8 cellular contexts compared by ENCODE assay signal in the genomic region with DNA sequence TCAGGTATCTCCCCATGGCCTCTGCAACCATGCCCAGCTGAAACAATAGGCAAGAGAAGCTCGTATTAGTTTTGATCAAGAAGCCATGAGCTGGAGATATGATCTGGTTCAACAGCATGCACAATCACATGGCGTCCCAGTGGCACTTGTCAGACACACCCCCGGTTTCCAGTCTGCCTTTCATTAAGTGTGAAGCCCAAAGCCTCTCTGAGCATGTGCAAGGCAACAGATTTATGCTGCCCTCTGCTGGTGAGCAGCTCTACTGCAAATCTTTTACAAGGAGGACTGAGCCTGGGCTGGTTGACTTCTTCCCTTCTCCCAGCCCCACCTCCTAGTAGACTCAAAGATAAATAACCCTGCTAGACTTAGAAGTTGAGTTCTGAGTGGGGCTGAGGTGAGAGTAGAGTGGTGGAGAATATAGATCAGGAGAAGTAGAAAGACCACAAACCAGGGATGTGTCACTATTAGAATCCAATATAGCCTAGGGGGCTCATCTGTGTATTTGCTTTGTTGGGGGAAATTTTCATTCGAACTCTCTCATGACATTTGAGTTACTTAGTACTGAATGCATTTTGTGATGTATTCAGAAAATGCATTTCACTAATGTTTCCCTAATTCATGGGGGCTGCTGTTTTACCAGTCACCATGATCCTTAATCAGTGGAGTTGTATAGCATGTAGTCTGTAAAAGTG. TPM values are rescaled to one million over a fixed set of nuclear protein-coding genes. Genes with fewer than 3 reads are reported as not detected.
DNase-seq lines count a peak whose midpoint lies in the region; ATAC-seq and TF ChIP-seq lines count a peak whose summit lies in the region.

No MANE protein-coding gene starts in this region.

- no peak overlapping the region for H3K4me2 ChIP-seq in OCI-LY7 (ENCODE audit: low read length)

- DNase-seq in Daoy (ENCODE audit: low read depth) (peak; percentile 80), OCI-LY7 (ENCODE audit: low spot score) (peak; percentile 80), fibroblast of peridontal ligament (ENCODE audit: extremely low read depth) (peak; percentile 80), nucleus accumbens (lab: John Stamatoyannopoulos, UW) (peak in 49 of 56 donors; percentile 2 to 84 (median 44)), testis (peak; percentile 89)
- peak; percentile 61 for DNase-seq in activated T-cell treated with anti-CD3 and anti-CD28 coated beads, Interleukin-2, amount 50 U/mL, for 1 hour

- no peaks in the 10 kb centered on the region for H3K9me2 ChIP-seq in OCI-LY7 (ENCODE audit: insufficient read depth, low read length)

- ATAC-seq in GM21717 (IDR thresholded peaks at IDR 0.05; ENCODE audit: unreplicated experiment): peak; percentile 88

- no TSS peak for BruUV-seq in OCI-LY7 (replicated peaks; lab: Mats Ljungman, UMichigan)

- TF ChIP-seq CTCF in OCI-LY7 (conservative IDR thresholded peaks at IDR 0.05; ENCODE audit: low read length): peak; percentile 90
- TF ChIP-seq CTCF in testis (IDR thresholded peaks at IDR 0.05): peak in 2 of 3 experiments; percentile 70

- peak; percentile 88 for TF ChIP-seq RAD21 in Ishikawa (IDR thresholded peaks at IDR 0.05; ENCODE audit: low read depth)

- H3K36me3 ChIP-seq in OCI-LY7 (ENCODE audit: insufficient read depth, low read length) (no peaks in the 10 kb centered on the region), testis (ENCODE audit: low read depth, missing control alignments) (no peaks in the 10 kb centered on the region)

- H3K9me3 ChIP-seq in OCI-LY7 (ENCODE audit: low read length) (no peaks in the 10 kb centered on the region), testis (no peaks in the 10 kb centered on the region)

- H3K4me3 ChIP-seq in OCI-LY7 (ENCODE audit: low read depth, low read length, poor library complexity, severe bottlenecking) (no peak overlapping the region), testis (no peak overlapping the region)

- no peak overlapping the region for H3K27ac ChIP-seq in OCI-LY7 (ENCODE audit: low read depth, low read length, poor library complexity, severe bottlenecking)
- H3K27ac ChIP-seq in testis: no peak overlapping the region

- no peaks in the 10 kb centered on the region for H4K20me1 ChIP-seq in OCI-LY7 (ENCODE audit: insufficient read depth, low read length)

- H3K4me1 ChIP-seq in OCI-LY7 (ENCODE audit: insufficient read depth, low read length, poor library complexity, severe bottlenecking): no peaks in the 10 kb centered on the region
- no peaks in the 10 kb centered on the region for H3K4me1 ChIP-seq in testis

- TF ChIP-seq POLR2A in testis (IDR thresholded peaks at IDR 0.05): no peak

- no peak overlapping the region for H2AFZ ChIP-seq in OCI-LY7 (ENCODE audit: low read length)

- H3K27me3 ChIP-seq in testis: no peaks in the 10 kb centered on the region

- no peaks in the 10 kb centered on the region for H3K79me2 ChIP-seq in OCI-LY7 (ENCODE audit: insufficient read depth, low read depth, low read length)

- intact Hi-C loops in OCI-LY7 (cut with micrococcal nuclease; ENCODE audit: unreplicated experiment): loop anchor here (1.0 to 10.0 kb wide), 3 partner anchors 304 to 519 kb away; no protein-coding TSS in a partner anchor
- intact Hi-C loops in testis (cut with DNase I; ENCODE audit: low total_unique reads): no loop called here

- TF ChIP-seq EP300 in Ishikawa (IDR thresholded peaks at IDR 0.05; ENCODE audit: borderline replicate concordance): no peak; the same call in 1 of the 2 replicates

- CTCF ChIA-PET in OCI-LY7 (lab: Charles Lee; ENCODE audit: unreplicated experiment): no interaction called here

- WGBS in testis, 2 donors: 25 to 30% methylated on average over 4 of the region's 4 CpGs

- POLR2A ChIA-PET in OCI-LY7 (lab: Charles Lee): interaction anchor here (0.5 to 0.7 kb wide), 2 partner anchors 128 to 1216 kb away, joined by 3 to 5 read pairs; no protein-coding TSS in a partner anchor

TF ChIP-seq in Ishikawa, 13 proteins besides CTCF, POLR2A, EP300 and RAD21:
- TF ChIP-seq FOXM1 (IDR thresholded peaks at IDR 0.05; ENCODE audit: borderline replicate concordance, low read depth) (no peak), YY1 (IDR thresholded peaks at IDR 0.05; ENCODE audit: low read depth) (0 out of 2 replicates have a peak, but pooled peaks have one; percentile 19)
- TF ChIP-seq, protein P1, sequence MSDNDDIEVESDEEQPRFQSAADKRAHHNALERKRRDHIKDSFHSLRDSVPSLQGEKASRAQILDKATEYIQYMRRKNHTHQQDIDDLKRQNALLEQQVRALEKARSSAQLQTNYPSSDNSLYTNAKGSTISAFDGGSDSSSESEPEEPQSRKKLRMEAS (IDR thresholded peaks at IDR 0.05): peak; percentile 95
- TF ChIP-seq, protein P2, sequence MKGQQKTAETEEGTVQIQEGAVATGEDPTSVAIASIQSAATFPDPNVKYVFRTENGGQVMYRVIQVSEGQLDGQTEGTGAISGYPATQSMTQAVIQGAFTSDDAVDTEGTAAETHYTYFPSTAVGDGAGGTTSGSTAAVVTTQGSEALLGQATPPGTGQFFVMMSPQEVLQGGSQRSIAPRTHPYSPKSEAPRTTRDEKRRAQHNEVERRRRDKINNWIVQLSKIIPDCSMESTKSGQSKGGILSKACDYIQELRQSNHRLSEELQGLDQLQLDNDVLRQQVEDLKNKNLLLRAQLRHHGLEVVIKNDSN (IDR thresholded peaks at IDR 0.05): no peak

RNA-seq across cellular contexts. Expression of a gene that starts 53.7 kb away (rescaled TPM):
- 15.5 and 17.7 TPM in 2 replicates for total RNA-seq in Daoy (2014; rRNA removed; shearing (Covaris generic))
- total RNA-seq in OCI-LY7 (2014; rRNA removed; shearing (Covaris generic)): 8.8 and 11.0 TPM in 2 replicates
- total RNA-seq in OCI-LY7 (2022) (27.5 and 28.1 TPM in 2 replicates), testis (10 to 100 TPM; 21.0 to 22.1 TPM)
- polyA plus RNA-seq in testis (ENCODE audit: insufficient read depth, low read depth, low replicate concordance): 27.5 TPM
